ENCODE assay signal across 27 cellular contexts in genomic region chr4:174357321-174357720, GRCh38.
"Had no signal": no experiment of that assay in that cellular context is flagged by ENCODE, and none has a peak within 500 bp of the region (broad histone marks: within the 10 kb centered on the region; RNA-seq: fewer than 3 reads in every experiment).

No MANE protein-coding gene starts in this region.

- H3K27ac ChIP-seq: cardiac muscle cell, Peyer's patch, RWPE1, SJCRH30, WERI-Rb-1 had no signal

- H3K4me3 ChIP-seq: cardiac muscle cell, K562, Peyer's patch, SJCRH30 had no signal

- H3K9me2 ChIP-seq: SK-N-SH had no signal

- H3K4me1 ChIP-seq: Peyer's patch, SJCRH30 had no signal

- H3K9me3 ChIP-seq: Peyer's patch, SJCRH30, SK-N-SH had no signal

- H3K27me3 ChIP-seq: cardiac muscle cell, Peyer's patch, SJCRH30 had no signal

- ATAC-seq: activated CD4-positive, alpha-beta T cell treated with anti-CD3 and anti-CD28 coated beads for 36 hours; activated T-cell treated with anti-CD3 and anti-CD28 coated beads, Interleukin-2, amount 50 U/mL, for 72 hours; K562 had no signal

- FAIRE-seq: K562 had no signal

- H3K9ac ChIP-seq: SK-N-SH had no signal

- H3K4me2 ChIP-seq: SK-N-SH had no signal

- H3K36me3 ChIP-seq: cardiac muscle cell, Peyer's patch, SJCRH30, WERI-Rb-1 had no signal

- DNase-seq: activated CD4-positive, alpha-beta memory T cell treated with anti-CD3 and anti-CD28 coated beads, Interleukin-2, amount 10 ng/mL, durations not matched to agents 7 days and 5 days; activated CD4-positive, alpha-beta T cell treated with anti-CD3 and anti-CD28 coated beads for 36 hours; activated CD4-positive, alpha-beta T cell treated with anti-CD3 and anti-CD28 coated beads, Interleukin-2, amount 50 U/mL, for 1 hour; activated naive CD4-positive, alpha-beta T cell treated with anti-CD3 and anti-CD28 coated beads, Interleukin-2, amount 50 U/mL, for 16 hours; activated naive CD8-positive, alpha-beta T cell treated with anti-CD3 and anti-CD28 coated beads, Interleukin-2, amount 10 ng/mL, durations not matched to agents 7 days and 5 days; activated T-cell treated with anti-CD3 and anti-CD28 coated beads for 4 hours; activated T-cell treated with anti-CD3 and anti-CD28 coated beads, Interleukin-2, amount 50 U/mL, for 72 hours; aorta; Karpas-422; NCI-H1092 treated with DMSO at 0.1 percent for 48 hours; NCI-H1417 treated with DMSO at 0.1 percent for 48 hours; NCI-H1694; NCI-H2029; NCI-H2107; NCI-H2171 treated with DMSO at 0.1 percent for 48 hours; NCI-H345; NCI-H510A; NCI-H69; Peyer's patch; Right ventricle myocardium superior; SJCRH30; SK-N-SH; T-helper 1 cell; WERI-Rb-1 had no signal
